ENCODE assay signal across 9 cellular contexts in the genomic region with DNA sequence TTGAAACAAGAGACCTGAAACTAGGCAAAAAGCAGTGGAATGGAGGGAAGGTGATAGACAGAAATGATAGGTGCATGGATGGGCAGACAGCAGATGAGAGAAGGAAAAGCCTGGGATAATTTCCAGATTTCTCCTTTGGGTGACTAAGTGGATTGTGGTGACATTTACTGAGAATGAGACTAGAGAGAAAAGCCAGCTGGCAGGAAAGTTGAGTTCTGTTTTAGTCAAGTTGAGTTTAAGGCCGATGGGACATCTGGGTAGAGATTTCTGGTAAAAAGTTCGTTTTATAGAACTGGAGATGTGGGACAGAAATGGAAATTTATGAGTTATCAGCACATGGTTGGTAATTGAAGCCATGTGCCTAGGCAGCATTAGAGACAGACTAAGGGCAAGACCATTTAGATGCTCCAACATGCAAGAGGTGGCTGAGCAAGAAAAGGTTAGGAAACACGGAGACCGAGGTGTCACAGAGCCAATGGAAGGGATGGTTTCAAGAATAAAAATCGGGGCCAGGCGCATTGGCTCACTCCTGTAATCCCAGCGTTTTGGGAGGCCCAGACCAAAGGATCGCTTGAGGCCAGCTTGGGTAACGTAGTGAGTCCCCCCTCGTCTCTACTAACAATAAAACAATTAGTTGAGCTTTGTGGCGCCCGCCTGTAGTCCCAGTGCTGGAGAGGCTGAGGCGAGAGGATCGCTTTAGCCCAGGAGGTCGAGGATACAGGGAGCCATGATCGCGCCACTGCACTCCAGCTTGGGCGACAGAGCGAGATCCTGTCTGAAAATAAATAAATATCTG. TPM values are rescaled to one million over a fixed set of nuclear protein-coding genes. Genes with fewer than 3 reads are reported as not detected.
DNase-seq lines count a peak whose midpoint lies in the region; ATAC-seq, FAIRE-seq and TF ChIP-seq lines count a peak whose summit lies in the region.
"Had no signal": no experiment of that assay in that cellular context is flagged by ENCODE, and none has a peak within 500 bp of the region (broad histone marks: within the 10 kb centered on the region; RNA-seq: fewer than 3 reads in every experiment).

No MANE protein-coding gene starts in this region.

- no peak for DNase-seq in A549 (ENCODE audit: low read depth in 1 of 2, low spot score in 1 of 2)
- peak; percentile 63 for DNase-seq in GM23248
- no peak for DNase-seq in astrocyte (ENCODE audit: low read depth)
- peak; percentile 11 for DNase-seq in mesenchymal stem cell
- DNase-seq in MV-4-11 (lab: John Stamatoyannopoulos, UW), result no peak
- no peak for DNase-seq in NCI-H524 treated with DMSO at 0.1 percent for 48 hours (lab: John Stamatoyannopoulos, UW)
- no peak for DNase-seq in RCC 7860 (ENCODE audit: low spot score)
- DNase-seq: DMS 273 treated with DMSO at 0.1 percent for 48 hours had no signal

- H3K9me2 ChIP-seq in GM23248 (ENCODE audit: insufficient read depth), result no peaks in the 10 kb centered on the region

- no peak for TF ChIP-seq RAD21 in A549 (conservative IDR thresholded peaks at IDR 0.05 in 1 of 2, IDR thresholded peaks at IDR 0.05 in 1 of 2)

- no peak overlapping the region for H2AFZ ChIP-seq in GM23248
- H2AFZ ChIP-seq in astrocyte (ENCODE audit: low read depth, low read length), result no peak overlapping the region
- H2AFZ ChIP-seq in mesenchymal stem cell (ENCODE audit: low read depth, low read length), result no peak overlapping the region

- H3K27ac Mint-ChIP-seq in astrocyte (ENCODE audit: unreplicated experiment), result no peak overlapping the region

- POLR2A ChIA-PET in A549 (lab: Yijun Ruan, JAX), result no interaction called here

- no peak overlapping the region for H2BK12ac ChIP-seq in mesenchymal stem cell (ENCODE audit: low read length in 2 of 2)

- no peak overlapping the region for H3K4ac ChIP-seq in mesenchymal stem cell (ENCODE audit: low read depth in 1 of 2, low read length in 2 of 2)

- H2BK120ac ChIP-seq in mesenchymal stem cell (ENCODE audit: low read depth, low read length), result no peak overlapping the region

- in situ Hi-C loops in GM23248 (cut with MboI), result no loop called here

- H4K20me1 ChIP-seq in GM23248 (ENCODE audit: insufficient read depth), result no peaks in the 10 kb centered on the region
- H4K20me1 ChIP-seq in astrocyte (ENCODE audit: insufficient read depth, low read length), result peaks cover 21% of the 10 kb centered on the region

- no peak overlapping the region for H4K91ac ChIP-seq in mesenchymal stem cell (ENCODE audit: low read length)

- H3K27ac ChIP-seq in A549 (no peak overlapping the region), GM23248 (no peak overlapping the region), astrocyte (ENCODE audit: low read depth, low read length) (no peak overlapping the region), mesenchymal stem cell (ENCODE audit: low read length, poor library complexity, severe bottlenecking) (no peak overlapping the region)

- peaks cover 23% of the 10 kb centered on the region; the same call in 1 of the 2 replicates for H3F3A ChIP-seq in GM23248 (ENCODE audit: insufficient read depth)

- H3K4me3 Mint-ChIP-seq in astrocyte (ENCODE audit: unreplicated experiment), result peak overlapping the region; percentile 79

- no peaks in the 10 kb centered on the region for H3K36me3 ChIP-seq in GM23248 (ENCODE audit: low read depth)
- no peaks in the 10 kb centered on the region for H3K36me3 ChIP-seq in astrocyte (ENCODE audit: insufficient read depth, low read length)
- peaks cover 0 to 2% of the 10 kb centered on the region in 2 experiments for H3K36me3 ChIP-seq in mesenchymal stem cell (ENCODE audit: control insufficient read depth in 1 of 2, insufficient read depth in 2 of 2, low read depth in 1 of 2, low read length in 2 of 2)

- H3K4me2 ChIP-seq in A549 (peak overlapping the region; percentile 69; the same call in 2 of the 3 replicates), GM23248 (ENCODE audit: unreplicated experiment) (no peak overlapping the region), astrocyte (ENCODE audit: low read length) (peak overlapping the region; percentile 85), mesenchymal stem cell (ENCODE audit: low read length, poor library complexity, severe bottlenecking) (no peak overlapping the region)

- no peak overlapping the region for H4K8ac ChIP-seq in mesenchymal stem cell (ENCODE audit: low read length)

- H3K14ac ChIP-seq in mesenchymal stem cell (ENCODE audit: low read length in 2 of 2), result no peak overlapping the region

- peaks cover 29% of the 10 kb centered on the region for H3K79me2 ChIP-seq in GM23248 (ENCODE audit: insufficient read depth)
- H3K79me2 ChIP-seq in astrocyte (ENCODE audit: insufficient read depth, low read length), result peaks cover 30% of the 10 kb centered on the region

- H3K27me3 ChIP-seq in GM23248 (replicated peaks; ENCODE audit: insufficient read depth), result no peaks in the 10 kb centered on the region
- H3K27me3 ChIP-seq in astrocyte (ENCODE audit: insufficient read depth, low read length), result no peaks in the 10 kb centered on the region
- H3K27me3 ChIP-seq in mesenchymal stem cell (ENCODE audit: control insufficient read depth in 1 of 2, insufficient read depth in 1 of 2, low read length in 2 of 2), result no peaks in the 10 kb centered on the region

- H3K4me1 Mint-ChIP-seq in astrocyte (ENCODE audit: low read depth, unreplicated experiment), result peaks cover 2% of the 10 kb centered on the region

- H2AK5ac ChIP-seq in mesenchymal stem cell (ENCODE audit: low read length, severe bottlenecking), result no peak overlapping the region

- H3K4me1 ChIP-seq in A549 (peaks cover 6% of the 10 kb centered on the region; the same call in 2 of the 3 replicates), GM23248 (ENCODE audit: insufficient read depth) (peaks cover 6% of the 10 kb centered on the region; the same call in 1 of the 2 replicates), astrocyte (ENCODE audit: insufficient read depth, low read length) (peaks cover 11% of the 10 kb centered on the region), mesenchymal stem cell (ENCODE audit: control insufficient read depth, insufficient read depth, low read depth, low read length) (peaks cover 9% of the 10 kb centered on the region)

- ATAC-seq in A549 (no peak), esophagus mucosa (no peak)

- no peak overlapping the region for H2BK5ac ChIP-seq in mesenchymal stem cell (ENCODE audit: low read depth, low read length, poor library complexity, severe bottlenecking)

- no peak overlapping the region for H3K4me3 ChIP-seq in A549
- H3K4me3 ChIP-seq in GM23248, result no peak overlapping the region
- H3K4me3 ChIP-seq in astrocyte (ENCODE audit: insufficient read depth, low read depth, low read length), result peak overlapping the region; percentile 73
- peak overlapping the region in 1 of 2 experiments; percentile 81 for H3K4me3 ChIP-seq in mesenchymal stem cell (ENCODE audit: insufficient read depth in 1 of 2, low read depth in 1 of 2, low read length in 2 of 2)

- TF ChIP-seq EP300 in A549 (IDR thresholded peaks at IDR 0.05), result no peak

- FAIRE-seq in A549 (lab: Jason Lieb, UNC) (no peak), astrocyte (lab: Jason Lieb, UNC) (no peak), RCC 7860 (lab: Jason Lieb, UNC) (no peak)

- H3K9me3 ChIP-seq in A549 (peaks cover 17% of the 10 kb centered on the region; the same call in 2 of the 3 replicates), GM23248 (ENCODE audit: low read depth) (no peaks in the 10 kb centered on the region), astrocyte (ENCODE audit: insufficient read depth, low read depth, low read length) (no peaks in the 10 kb centered on the region), mesenchymal stem cell (ENCODE audit: control insufficient read depth, low read length) (peaks cover 22% of the 10 kb centered on the region)

- peaks cover 9% of the 10 kb centered on the region for H3K9me3 Mint-ChIP-seq in astrocyte (ENCODE audit: unreplicated experiment)

- peaks cover 5% of the 10 kb centered on the region for H3K79me1 ChIP-seq in mesenchymal stem cell (replicated peaks; ENCODE audit: low read length, poor library complexity, severe bottlenecking)

- TF ChIP-seq CTCF in A549 (IDR thresholded peaks at IDR 0.05) (no peak), astrocyte (IDR thresholded peaks at IDR 0.05; ENCODE audit: insufficient read depth, low read depth, low read length) (no peak)

- no peak overlapping the region for H3K23ac ChIP-seq in mesenchymal stem cell (ENCODE audit: low read length in 2 of 2)

- CTCF ChIA-PET in A549 (lab: Yijun Ruan, JAX), result no interaction called here

- TF ChIP-seq POLR2A in A549 (IDR thresholded peaks at IDR 0.05; ENCODE audit: low read length), result no peak

- H3K9ac ChIP-seq in GM23248 (no peak overlapping the region), astrocyte (ENCODE audit: low read length) (no peak overlapping the region), mesenchymal stem cell (ENCODE audit: low read length) (peak overlapping the region; percentile 89)

- no peaks in the 10 kb centered on the region for H3K36me3 Mint-ChIP-seq in astrocyte (ENCODE audit: low read depth, unreplicated experiment)

- H3K27me3 Mint-ChIP-seq in astrocyte (ENCODE audit: low read depth, unreplicated experiment), result no peaks in the 10 kb centered on the region

- 96% methylated on average over 19 of the region's 19 CpGs for WGBS in A549 (ENCODE audit: missing lambda C conversion rate)
- 82 to 83% methylated on average over 19 of the region's 19 CpGs for WGBS in GM23248 (ENCODE audit: low coverage in 1 of 2, low lambda C conversion rate in 2 of 2, missing lambda C conversion rate in 2 of 2), 2 experiments
- 91% methylated on average over 19 of the region's 19 CpGs for WGBS in mesenchymal stem cell

- H2BK15ac ChIP-seq in mesenchymal stem cell (ENCODE audit: low read depth, poor library complexity, severe bottlenecking), result no peak overlapping the region

- H3K18ac ChIP-seq in mesenchymal stem cell (ENCODE audit: low read depth in 1 of 2, low read length in 2 of 2), result no peak overlapping the region

TF ChIP-seq in A549, 52 proteins besides CTCF, POLR2A, EP300 and RAD21 (continues in another document):
- no peak for TF ChIP-seq KDM1A (IDR thresholded peaks at IDR 0.05; ENCODE audit: low read depth)
- no peak for TF ChIP-seq CEBPB (IDR thresholded peaks at IDR 0.05)
- no peak for TF ChIP-seq EHMT2 (IDR thresholded peaks at IDR 0.05; ENCODE audit: low read depth)
- TF ChIP-seq PHF8 (IDR thresholded peaks at IDR 0.05; ENCODE audit: borderline replicate concordance, low read depth), result no peak
- no peak for TF ChIP-seq ESRRA (IDR thresholded peaks at IDR 0.05; ENCODE audit: borderline replicate concordance, low read length)

RNA-seq across cellular contexts. Expression of a gene that starts 9.6 kb away (rescaled TPM):
- polyA plus RNA-seq in A549 (2011; rRNA removed) (6.3 and 6.7 TPM in 2 replicates), A549 (2017; fragmentation: RNase III; extraction: RNeasy Plus Mini Kit Qiagen cat#74134 plus additional on column Dnase treatment) (3.6 to 4.4 TPM (median 3.8 TPM) in 3 replicates), GM23248 (2016; fragmentation: Nextera tagmentation; extraction: Ambion mirVana) (1.4 and 1.5 TPM in 2 replicates)
- polyA plus RNA-seq in A549 (2012; cell fraction: cytosol; rRNA removed), result 2.8 and 3.1 TPM in 2 replicates
- 1.5 and 2.6 TPM in 2 replicates for polyA plus RNA-seq in A549 (2012; cell fraction: nucleus; rRNA removed)
- polyA minus RNA-seq in A549 (2011; rRNA and poly(A)+ RNA removed), result 12.4 and 14.1 TPM in 2 replicates
- 7.0 and 7.1 TPM in 2 replicates for total RNA-seq in GM23248 (2014; rRNA removed; shearing (Covaris generic))
- total RNA-seq in astrocyte (16.4 and 19.2 TPM in 2 replicates), esophagus mucosa (15.9 TPM)
- 3.5 TPM for polyA plus RNA-seq in mesenchymal stem cell (2013, experiment 1 of 2)
- polyA plus RNA-seq in mesenchymal stem cell (2013, experiment 2 of 2), result 3.9 TPM

Comparison
In these comparisons a context has a peak if more than half of its experiments do, and no peak if none do; other contexts are left out.
1. DNase-seq: peak in GM23248 (single experiment) and mesenchymal stem cell (single experiment); none in A549 (0 of 2), astrocyte (single experiment), MV-4-11 (single experiment), NCI-H524 treated with DMSO at 0.1 percent for 48 hours (single experiment) and RCC 7860 (single experiment).
2. H3K4me2 ChIP-seq: peak in A549 (single experiment) and astrocyte (single experiment); none in GM23248 (single experiment) and mesenchymal stem cell (single experiment).